7 cellular contexts compared by ENCODE assay signal in genomic region chr12:66169221-66170170, GRCh38. TPM values are rescaled to one million over a fixed set of nuclear protein-coding genes. Genes with fewer than 3 reads are reported as not detected.
DNase-seq lines count a peak whose midpoint lies in the region; ATAC-seq, FAIRE-seq and TF ChIP-seq lines count a peak whose summit lies in the region.

A gene with protein sequence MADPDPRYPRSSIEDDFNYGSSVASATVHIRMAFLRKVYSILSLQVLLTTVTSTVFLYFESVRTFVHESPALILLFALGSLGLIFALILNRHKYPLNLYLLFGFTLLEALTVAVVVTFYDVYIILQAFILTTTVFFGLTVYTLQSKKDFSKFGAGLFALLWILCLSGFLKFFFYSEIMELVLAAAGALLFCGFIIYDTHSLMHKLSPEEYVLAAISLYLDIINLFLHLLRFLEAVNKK (minus strand): TSS chr12:66169996. CDS start chr12:66169951, 45 bp downstream.

- H3K9me3 Mint-ChIP-seq in astrocyte (ENCODE audit: unreplicated experiment), result peaks cover 2% of the 10 kb centered on the region

- no peaks in the 10 kb centered on the region for H3K27me3 Mint-ChIP-seq in astrocyte (ENCODE audit: low read depth, unreplicated experiment)

- peak within 1 kb of the TSS; percentile 92 for H3K4me2 ChIP-seq in astrocyte (ENCODE audit: low read length)
- peak within 1 kb of the TSS; percentile 71 for H3K4me2 ChIP-seq in hepatocyte

- H3K9me3 ChIP-seq in astrocyte (ENCODE audit: insufficient read depth, low read depth, low read length), result no peaks in the 10 kb centered on the region
- peaks cover 7% of the 10 kb centered on the region for H3K9me3 ChIP-seq in hepatocyte (ENCODE audit: low read depth)

- H3K27me3 ChIP-seq in astrocyte (ENCODE audit: insufficient read depth, low read length) (no peaks in the 10 kb centered on the region), hepatocyte (no peaks in the 10 kb centered on the region)

- WGBS in hepatocyte (ENCODE audit: low lambda C conversion rate, missing lambda C conversion rate), result under 1% methylated on average over 65 of the region's 67 CpGs

- H2AFZ ChIP-seq in astrocyte (ENCODE audit: low read depth, low read length) (peak within 1 kb of the TSS; percentile 98), hepatocyte (peak within 1 kb of the TSS; percentile 76)

- peak within 1 kb of the TSS; percentile 91 for H3K9ac ChIP-seq in astrocyte (ENCODE audit: low read length)

- FAIRE-seq in GM18507 (lab: Jason Lieb, UNC) (peak; percentile 82), astrocyte (lab: Jason Lieb, UNC) (no peak)

- H3K27ac Mint-ChIP-seq in astrocyte (ENCODE audit: unreplicated experiment), result peak within 1 kb of the TSS; percentile 100

- no peaks in the 10 kb centered on the region for H3K9me2 ChIP-seq in hepatocyte (replicated peaks; ENCODE audit: insufficient read depth)

- H3K27ac ChIP-seq in astrocyte (ENCODE audit: low read depth, low read length) (peak within 1 kb of the TSS; percentile 93), hepatocyte (peak within 1 kb of the TSS; percentile 99)

- DNase-seq in GM18507 (ENCODE audit: extremely low spot score, insufficient read length, low read depth), result peak; percentile 70
- peak; percentile 85 for DNase-seq in NCI-H2029 (lab: John Stamatoyannopoulos, UW)
- DNase-seq in T-helper 22 cell (ENCODE audit: low read depth), result peak; percentile 78
- DNase-seq in astrocyte (ENCODE audit: low read depth), result peak; percentile 92
- peak; percentile 92 for DNase-seq in hepatocyte (ENCODE audit: low spot score)
- peak; percentile 98 for DNase-seq in retina

- H3K4me1 ChIP-seq in astrocyte (ENCODE audit: insufficient read depth, low read length) (no peaks in the 10 kb centered on the region), hepatocyte (ENCODE audit: insufficient read depth) (peaks cover 16% of the 10 kb centered on the region)

- H3K79me2 ChIP-seq in astrocyte (ENCODE audit: insufficient read depth, low read length) (peaks cover 45% of the 10 kb centered on the region), hepatocyte (peaks cover 43% of the 10 kb centered on the region)

- H3K4me3 Mint-ChIP-seq in astrocyte (ENCODE audit: unreplicated experiment), result peak within 1 kb of the TSS; percentile 95

- H3K36me3 ChIP-seq in astrocyte (ENCODE audit: insufficient read depth, low read length), result no peaks in the 10 kb centered on the region
- no peaks in the 10 kb centered on the region for H3K36me3 ChIP-seq in hepatocyte (replicated peaks; ENCODE audit: insufficient read depth, low read depth)

- peak; percentile 79 for ATAC-seq in HG02981 (IDR thresholded peaks at IDR 0.05; ENCODE audit: unreplicated experiment)

- H3K4me3 ChIP-seq in astrocyte (ENCODE audit: insufficient read depth, low read depth, low read length) (peak within 1 kb of the TSS; percentile 89), hepatocyte (peak within 1 kb of the TSS; percentile 68)

- TF ChIP-seq CTCF in astrocyte (IDR thresholded peaks at IDR 0.05; ENCODE audit: insufficient read depth, low read depth, low read length) (peak; percentile 19), hepatocyte (IDR thresholded peaks at IDR 0.05; ENCODE audit: poor library complexity) (peak; percentile 52)

- H3K4me1 Mint-ChIP-seq in astrocyte (ENCODE audit: low read depth, unreplicated experiment), result peaks cover 6% of the 10 kb centered on the region

- H3K36me3 Mint-ChIP-seq in astrocyte (ENCODE audit: low read depth, unreplicated experiment), result peaks cover 4% of the 10 kb centered on the region

- H4K20me1 ChIP-seq in astrocyte (ENCODE audit: insufficient read depth, low read length) (peaks cover 9% of the 10 kb centered on the region), hepatocyte (ENCODE audit: insufficient read depth, poor library complexity, severe bottlenecking) (no peaks in the 10 kb centered on the region)

RNA-seq across cellular contexts. Expression of the gene that starts here (rescaled TPM):
- total RNA-seq in astrocyte (41.2 and 41.5 TPM in 2 replicates), hepatocyte (154 and 156 TPM in 2 replicates)
- 180 and 212 TPM in 2 replicates for polyA plus RNA-seq in hepatocyte

Comparison
In these comparisons a context has a peak if more than half of its experiments do, and no peak if none do; other contexts are left out.
1. Peak in every context shown above with its lines: DNase-seq, ATAC-seq, H3K4me3 ChIP-seq and H3K27ac ChIP-seq.